8 cellular contexts compared by ENCODE assay signal in the genomic region with DNA sequence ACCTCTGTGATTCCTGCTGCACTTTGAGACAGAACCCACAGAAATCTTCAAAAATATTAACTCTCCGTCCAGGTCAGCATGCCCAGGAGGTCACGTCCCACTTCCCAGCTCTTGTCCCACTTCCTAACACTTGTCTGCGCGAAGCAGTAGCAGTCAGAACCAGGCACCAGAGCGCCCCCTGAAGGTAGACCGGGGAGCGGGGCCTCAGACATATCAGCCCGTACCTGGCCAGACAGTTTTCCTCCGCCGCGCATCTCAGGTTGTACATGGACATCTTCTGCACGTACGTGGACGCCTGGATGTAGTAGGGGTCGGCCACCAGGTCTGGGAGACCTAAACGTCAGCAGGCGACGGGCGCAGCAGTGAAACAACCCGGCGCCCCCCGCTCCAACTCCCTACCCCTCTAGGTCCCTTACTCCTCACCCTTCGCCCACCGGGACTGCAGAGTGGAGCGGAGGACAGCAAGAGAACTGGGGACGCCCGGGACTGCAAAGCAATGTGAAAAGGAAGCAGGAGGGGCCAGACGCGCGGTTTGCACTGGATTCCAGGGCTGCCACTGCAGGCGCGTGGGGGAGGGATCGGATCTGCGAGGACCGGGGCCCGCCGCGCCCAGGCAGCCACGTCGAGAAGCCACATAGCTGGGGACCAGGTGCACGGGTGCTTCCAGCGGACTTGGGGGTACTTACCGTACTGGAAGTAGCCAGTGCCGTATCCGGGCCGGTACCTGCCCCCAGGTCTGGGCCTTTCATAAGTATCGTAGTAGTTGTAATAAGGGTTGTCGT. TPM values are rescaled to one million over a fixed set of nuclear protein-coding genes. Genes with fewer than 3 reads are reported as not detected.
A peak's percentile ranks its signal among the peaks of the same experiment; 100 is the strongest.
DNase-seq lines count a peak whose midpoint lies in the region; TF ChIP-seq lines count a peak whose summit lies in the region.

No MANE protein-coding gene starts in this region.

- POLR2A ChIA-PET in HEK293 (lab: Yijun Ruan, JAX): interaction anchor here (0.6 kb wide), 1 partner anchor 115 kb away, joined by 4 read pairs; a partner anchor contains a TSS

- H3K4me3 ChIP-seq in HEK293 (ENCODE audit: low read depth, low read length) (peak overlapping the region; percentile 36), fibroblast of mammary gland (ENCODE audit: control insufficient read depth, low read depth, low read length) (peak overlapping the region; percentile 74), testis (peak overlapping the region; percentile 59 to 68)

- H3K36me3 ChIP-seq in HEK293 (ENCODE audit: control insufficient read depth in 2 of 2, insufficient read depth in 1 of 2, low read length in 2 of 2): peaks cover 0 to 6% of the 10 kb centered on the region in 2 experiments; a peak in 1 of 3 replicates
- H3K36me3 ChIP-seq in testis (ENCODE audit: low read depth, missing control alignments): no peaks in the 10 kb centered on the region

- intact Hi-C loops in testis (cut with DNase I; ENCODE audit: low total_unique reads): no loop called here

- H3K27ac ChIP-seq in HEK293 (ENCODE audit: extremely low read depth, low read depth, low read length) (peak overlapping the region; percentile 63; the same call in 1 of the 2 replicates), testis (peak overlapping the region in 1 of 2 donors; percentile 59)

- H3K4me1 ChIP-seq in HEK293 (ENCODE audit: control insufficient read depth, insufficient read depth, low read length) (peaks cover 3% of the 10 kb centered on the region; the same call in 1 of the 2 replicates), testis (no peaks in the 10 kb centered on the region)

- no peaks in the 10 kb centered on the region for H3K9me3 ChIP-seq in HEK293 (ENCODE audit: control insufficient read depth, insufficient read depth, low read depth, low read length)
- no peaks in the 10 kb centered on the region for H3K9me3 ChIP-seq in testis

- peak; percentile 94 for TF ChIP-seq CTCF in HEK293 (tag by site-specific recombination; IDR thresholded peaks at IDR 0.05)
- peak; percentile 80 for TF ChIP-seq CTCF in fibroblast of mammary gland (conservative IDR thresholded peaks at IDR 0.05; ENCODE audit: control insufficient read depth, insufficient read depth, low read depth, low read length)
- TF ChIP-seq CTCF in testis (IDR thresholded peaks at IDR 0.05): peak in 2 of 3 experiments; percentile 59 to 73

- CTCF ChIA-PET in HEK293 (lab: Yijun Ruan, JAX): interaction anchor here (0.6 to 3.0 kb wide), 25 partner anchors 10 to 1434 kb away, joined by 3 to 23 read pairs (median 4); a partner anchor contains a TSS

- no peak for TF ChIP-seq POLR2A in testis (IDR thresholded peaks at IDR 0.05)

- DNase-seq in GM04504 (ENCODE audit: low read depth) (peak; percentile 54), NCI-H2196 (lab: John Stamatoyannopoulos, UW; ENCODE audit: unreplicated experiment) (peak; percentile 72), fibroblast of mammary gland (ENCODE audit: low read depth) (peak; percentile 76), myocyte (ENCODE audit: low read depth) (peak; percentile 82), testis (peak; percentile 91), middle frontal gyrus (ENCODE audit: extremely low spot score, low spot score) (no peak)
- peak; percentile 64 for DNase-seq in activated CD8-positive, alpha-beta memory T cell treated with anti-CD3 and anti-CD28 coated beads for 24 hours

- H3K27me3 ChIP-seq in testis: no peaks in the 10 kb centered on the region

- WGBS in testis, 2 donors: 1% methylated on average over 25 to 48 of the region's 48 CpGs

TF ChIP-seq in HEK293, 187 proteins besides CTCF, POLR2A, EP300 and RAD21 (continues in another document):
- TF ChIP-seq ZNF548 (tag by site-specific recombination; IDR thresholded peaks at IDR 0.05) (no peak), ZNF843 (tag by site-specific recombination; IDR thresholded peaks at IDR 0.05) (no peak), ZNF433 (tag by site-specific recombination; IDR thresholded peaks at IDR 0.05; ENCODE audit: low read depth) (no peak), ZNF621 (tag by site-specific recombination; IDR thresholded peaks at IDR 0.05) (no peak), ZNF140 (tag by site-specific recombination; IDR thresholded peaks at IDR 0.05) (no peak), ZNF571 (tag by site-specific recombination; IDR thresholded peaks at IDR 0.05) (no peak), HOXC10 (CRISPR knock-in tag; IDR thresholded peaks at IDR 0.05) (no peak), KLF10 (tag by site-specific recombination; IDR thresholded peaks at IDR 0.05) (no peak), ZNF658 (tag by site-specific recombination; IDR thresholded peaks at IDR 0.05) (no peak), ZNF837 (tag by site-specific recombination; IDR thresholded peaks at IDR 0.05) (no peak), ZNF623 (tag by site-specific recombination; IDR thresholded peaks at IDR 0.05) (no peak), ZNF610 (tag by site-specific recombination; IDR thresholded peaks at IDR 0.05; ENCODE audit: borderline replicate concordance) (no peak), ZNF521 (tag by site-specific recombination; IDR thresholded peaks at IDR 0.05) (no peak), ZNF239 (tag by site-specific recombination; IDR thresholded peaks at IDR 0.05) (no peak), ZFP3 (tag by site-specific recombination; IDR thresholded peaks at IDR 0.05; ENCODE audit: low read depth) (no peak), ZNF544 (tag by site-specific recombination; IDR thresholded peaks at IDR 0.05) (no peak), SETDB1 (IDR thresholded peaks at IDR 0.05; ENCODE audit: insufficient read length, low read length) (no peak), ZNF776 (tag by site-specific recombination; IDR thresholded peaks at IDR 0.05; ENCODE audit: borderline replicate concordance) (no peak), ZNF585B (tag by site-specific recombination; IDR thresholded peaks at IDR 0.05) (no peak; the same call in 1 of the 2 replicates)
- TF ChIP-seq, protein P1, sequence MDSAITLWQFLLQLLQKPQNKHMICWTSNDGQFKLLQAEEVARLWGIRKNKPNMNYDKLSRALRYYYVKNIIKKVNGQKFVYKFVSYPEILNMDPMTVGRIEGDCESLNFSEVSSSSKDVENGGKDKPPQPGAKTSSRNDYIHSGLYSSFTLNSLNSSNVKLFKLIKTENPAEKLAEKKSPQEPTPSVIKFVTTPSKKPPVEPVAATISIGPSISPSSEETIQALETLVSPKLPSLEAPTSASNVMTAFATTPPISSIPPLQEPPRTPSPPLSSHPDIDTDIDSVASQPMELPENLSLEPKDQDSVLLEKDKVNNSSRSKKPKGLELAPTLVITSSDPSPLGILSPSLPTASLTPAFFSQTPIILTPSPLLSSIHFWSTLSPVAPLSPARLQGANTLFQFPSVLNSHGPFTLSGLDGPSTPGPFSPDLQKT (IDR thresholded peaks at IDR 0.05; ENCODE audit: borderline replicate concordance, low read depth, low read length): no peak
- TF ChIP-seq, protein P2, sequence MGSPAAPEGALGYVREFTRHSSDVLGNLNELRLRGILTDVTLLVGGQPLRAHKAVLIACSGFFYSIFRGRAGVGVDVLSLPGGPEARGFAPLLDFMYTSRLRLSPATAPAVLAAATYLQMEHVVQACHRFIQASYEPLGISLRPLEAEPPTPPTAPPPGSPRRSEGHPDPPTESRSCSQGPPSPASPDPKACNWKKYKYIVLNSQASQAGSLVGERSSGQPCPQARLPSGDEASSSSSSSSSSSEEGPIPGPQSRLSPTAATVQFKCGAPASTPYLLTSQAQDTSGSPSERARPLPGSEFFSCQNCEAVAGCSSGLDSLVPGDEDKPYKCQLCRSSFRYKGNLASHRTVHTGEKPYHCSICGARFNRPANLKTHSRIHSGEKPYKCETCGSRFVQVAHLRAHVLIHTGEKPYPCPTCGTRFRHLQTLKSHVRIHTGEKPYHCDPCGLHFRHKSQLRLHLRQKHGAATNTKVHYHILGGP (tag by site-specific recombination; IDR thresholded peaks at IDR 0.05): no peak
- TF ChIP-seq, protein P3, sequence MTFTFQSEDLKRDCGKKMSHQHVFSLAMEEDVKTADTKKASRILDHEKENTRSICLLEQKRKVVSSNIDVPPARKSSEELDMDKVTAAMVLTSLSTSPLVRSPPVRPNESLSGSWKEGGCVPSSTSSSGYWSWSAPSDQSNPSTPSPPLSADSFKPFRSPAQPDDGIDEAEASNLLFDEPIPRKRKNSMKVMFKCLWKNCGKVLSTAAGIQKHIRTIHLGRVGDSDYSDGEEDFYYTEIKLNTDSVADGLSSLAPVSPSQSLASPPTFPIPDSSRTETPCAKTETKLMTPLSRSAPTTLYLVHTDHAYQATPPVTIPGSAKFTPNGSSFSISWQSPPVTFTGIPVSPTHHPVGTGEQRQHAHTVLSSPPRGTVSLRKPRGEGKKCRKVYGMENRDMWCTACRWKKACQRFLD (tag by site-specific recombination; IDR thresholded peaks at IDR 0.05): no peak
- TF ChIP-seq, protein P4, sequence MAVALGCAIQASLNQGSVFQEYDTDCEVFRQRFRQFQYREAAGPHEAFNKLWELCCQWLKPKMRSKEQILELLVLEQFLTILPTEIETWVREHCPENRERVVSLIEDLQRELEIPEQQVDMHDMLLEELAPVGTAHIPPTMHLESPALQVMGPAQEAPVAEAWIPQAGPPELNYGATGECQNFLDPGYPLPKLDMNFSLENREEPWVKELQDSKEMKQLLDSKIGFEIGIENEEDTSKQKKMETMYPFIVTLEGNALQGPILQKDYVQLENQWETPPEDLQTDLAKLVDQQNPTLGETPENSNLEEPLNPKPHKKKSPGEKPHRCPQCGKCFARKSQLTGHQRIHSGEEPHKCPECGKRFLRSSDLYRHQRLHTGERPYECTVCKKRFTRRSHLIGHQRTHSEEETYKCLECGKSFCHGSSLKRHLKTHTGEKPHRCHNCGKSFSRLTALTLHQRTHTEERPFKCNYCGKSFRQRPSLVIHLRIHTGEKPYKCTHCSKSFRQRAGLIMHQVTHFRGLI (tag by site-specific recombination; IDR thresholded peaks at IDR 0.05): peak; percentile 20; the same call in 1 of the 2 replicates
- TF ChIP-seq, protein P5, sequence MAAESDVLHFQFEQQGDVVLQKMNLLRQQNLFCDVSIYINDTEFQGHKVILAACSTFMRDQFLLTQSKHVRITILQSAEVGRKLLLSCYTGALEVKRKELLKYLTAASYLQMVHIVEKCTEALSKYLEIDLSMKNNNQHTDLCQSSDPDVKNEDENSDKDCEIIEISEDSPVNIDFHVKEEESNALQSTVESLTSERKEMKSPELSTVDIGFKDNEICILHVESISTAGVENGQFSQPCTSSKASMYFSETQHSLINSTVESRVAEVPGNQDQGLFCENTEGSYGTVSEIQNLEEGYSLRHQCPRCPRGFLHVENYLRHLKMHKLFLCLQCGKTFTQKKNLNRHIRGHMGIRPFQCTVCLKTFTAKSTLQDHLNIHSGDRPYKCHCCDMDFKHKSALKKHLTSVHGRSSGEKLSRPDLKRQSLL (tag by site-specific recombination; IDR thresholded peaks at IDR 0.05): no peak

RNA-seq across cellular contexts. Expression of a gene that starts 1.2 kb away (rescaled TPM):
- total RNA-seq in myocyte (8.1 and 8.2 TPM in 2 replicates), testis (1 to 10 TPM; 2.4 to 6.4 TPM)
- 116 TPM for polyA plus RNA-seq in myocyte (2012)
- 11.9 TPM for polyA plus RNA-seq in testis (ENCODE audit: insufficient read depth, low read depth, low replicate concordance)

RNA-seq across cellular contexts. Expression of a gene that starts 52.5 kb away (rescaled TPM):
- total RNA-seq in myocyte (5.9 and 8.3 TPM in 2 replicates), testis (1 to 10 TPM; 3.7 to 7.1 TPM)
- 3.6 TPM for polyA plus RNA-seq in myocyte (2012)
- 16.4 TPM for polyA plus RNA-seq in testis (ENCODE audit: insufficient read depth, low read depth, low replicate concordance)
